8 cellular contexts compared by ENCODE assay signal in genomic region chr5:147509710-147510651, GRCh38. TPM values are rescaled to one million over a fixed set of nuclear protein-coding genes. Genes with fewer than 3 reads are reported as not detected.
DNase-seq lines count a peak whose midpoint lies in the region; ATAC-seq, FAIRE-seq and TF ChIP-seq lines count a peak whose summit lies in the region.

Gene DPYSL3, minus strand, starts transcription at chr5:147510068. Its CDS starts 210 bp downstream, at chr5:147509858.

- H3K36me3 ChIP-seq in endothelial cell of umbilical vein (ENCODE audit: control insufficient read depth in 2 of 2, extremely low read depth in 1 of 2, insufficient read depth in 2 of 2, low read length in 2 of 2) (no peaks in the 10 kb centered on the region), suprapubic skin (no peaks in the 10 kb centered on the region)

- no TSS peak for BruUV-seq in endothelial cell of umbilical vein (replicated peaks; lab: Mats Ljungman, UMichigan)

- peak; percentile 24 for TF ChIP-seq EP300 in suprapubic skin (IDR thresholded peaks at IDR 0.05)

- intact Hi-C loops in endothelial cell of umbilical vein (cut with micrococcal nuclease) = loop anchor here (1.0 to 10.0 kb wide), 6 partner anchors 12 to 875 kb away; partner anchors contain the start of gene FBXO38

- TF ChIP-seq POLR2A in endothelial cell of umbilical vein (IDR thresholded peaks at IDR 0.05; ENCODE audit: low read depth, low read length) (peak; percentile 60), suprapubic skin (IDR thresholded peaks at IDR 0.05) (peak in 1 of 2 donors; percentile 65)

- H3K9me1 ChIP-seq in endothelial cell of umbilical vein (replicated peaks; ENCODE audit: control insufficient read depth, extremely low read depth, insufficient read depth, low read length) = no peaks in the 10 kb centered on the region

- H3K27ac ChIP-seq in C4-2B = peak within 1 kb of the TSS; percentile 48
- peak within 1 kb of the TSS; percentile 67 for H3K27ac ChIP-seq in endothelial cell of umbilical vein (ENCODE audit: insufficient read depth, low read depth, low read length)
- H3K27ac ChIP-seq in suprapubic skin = peak within 1 kb of the TSS; percentile 56

- dilution Hi-C loops in endothelial cell of umbilical vein (cut with MboI; ENCODE audit: extremely low pct_ligation_motif_present, low sequenced_read_pairs) = no loop called here

- 4% methylated on average over 34 of the region's 66 CpGs for WGBS in suprapubic skin

- H3K27me3 ChIP-seq in endothelial cell of umbilical vein (ENCODE audit: control insufficient read depth in 2 of 2, insufficient read depth in 2 of 2, low read length in 2 of 2) = no peaks in the 10 kb centered on the region
- peaks cover 11% of the 10 kb centered on the region for H3K27me3 ChIP-seq in suprapubic skin

- no peaks in the 10 kb centered on the region for H3K9me3 ChIP-seq in endothelial cell of umbilical vein (replicated peaks; ENCODE audit: control insufficient read depth, insufficient read depth, low read length)
- no peaks in the 10 kb centered on the region for H3K9me3 ChIP-seq in suprapubic skin

- H3K4me1 ChIP-seq in endothelial cell of umbilical vein (ENCODE audit: control insufficient read depth, extremely low read depth, insufficient read depth, low read length) (peaks cover 26% of the 10 kb centered on the region), suprapubic skin (peaks cover 14% of the 10 kb centered on the region)

- DNase-seq in HFF-Myc (ENCODE audit: extremely low read depth, low read depth) (no peak), SHP77 treated with DMSO at 0.1 percent for 48 hours (lab: John Stamatoyannopoulos, UW) (peak; percentile 65), endothelial cell of umbilical vein (ENCODE audit: low read depth, low spot score) (peak; percentile 90), lung microvascular endothelial cell (ENCODE audit: low read depth in 2 of 2) (peak; percentile 84 to 89), suprapubic skin (ENCODE audit: low spot score in 2 of 2) (peak; percentile 87 to 88)

- peak; percentile 56 for FAIRE-seq in endothelial cell of umbilical vein (lab: Jason Lieb, UNC)

- ATAC-seq in HG03439 (IDR thresholded peaks at IDR 0.05; ENCODE audit: unreplicated experiment) (no peak), GM19035 (IDR thresholded peaks at IDR 0.05; ENCODE audit: unreplicated experiment) (no peak)

- H3K4me2 ChIP-seq in endothelial cell of umbilical vein (ENCODE audit: insufficient read depth, low read length) = peak within 1 kb of the TSS; percentile 95

- H3K79me2 ChIP-seq in endothelial cell of umbilical vein (ENCODE audit: control insufficient read depth, insufficient read depth, low read length) = peaks cover 42% of the 10 kb centered on the region

- CTCF ChIA-PET in endothelial cell of umbilical vein (lab: Charles Lee) = interaction anchor here (0.7 to 3.1 kb wide), 14 partner anchors 23 to 68 kb away, joined by 3 to 39 read pairs (median 5); no protein-coding TSS in a partner anchor

- H4K20me1 ChIP-seq in endothelial cell of umbilical vein (replicated peaks; ENCODE audit: control insufficient read depth, extremely low read depth, insufficient read depth, low read length) = no peaks in the 10 kb centered on the region

- H2AFZ ChIP-seq in endothelial cell of umbilical vein (ENCODE audit: low read depth, low read length) = peak within 1 kb of the TSS; percentile 76

- peak; percentile 44 for TF ChIP-seq CTCF in C4-2B (conservative IDR thresholded peaks at IDR 0.05)
- peak; percentile 10 for TF ChIP-seq CTCF in HFF-Myc (IDR thresholded peaks at IDR 0.05; ENCODE audit: low read depth, low read length, missing control alignments)
- peak; percentile 25 to 55 for TF ChIP-seq CTCF in endothelial cell of umbilical vein (IDR thresholded peaks at IDR 0.05; ENCODE audit: extremely low read depth in 1 of 2, insufficient read depth in 1 of 2, low read depth in 1 of 2, low read length in 2 of 2)
- no peak for TF ChIP-seq CTCF in suprapubic skin (IDR thresholded peaks at IDR 0.05)

- POLR2A ChIA-PET in endothelial cell of umbilical vein (lab: Charles Lee) = no interaction called here

- peak within 1 kb of the TSS; percentile 83 for H3K9ac ChIP-seq in endothelial cell of umbilical vein (replicated peaks; ENCODE audit: extremely low read depth, insufficient read depth, low read length)

- H3K4me3 ChIP-seq in HFF-Myc (replicated peaks; ENCODE audit: low read depth, low read length) (peak within 1 kb of the TSS; percentile 90), endothelial cell of umbilical vein (replicated peaks in 1 of 3; ENCODE audit: insufficient read depth in 1 of 3, low read depth in 1 of 3, low read length in 3 of 3) (peak within 1 kb of the TSS; percentile 46 to 85 (median 79)), suprapubic skin (peak within 1 kb of the TSS; percentile 65)

TF ChIP-seq in endothelial cell of umbilical vein, 7 proteins besides CTCF, POLR2A, EP300 and RAD21:
- TF ChIP-seq POLR2AphosphoS5 (IDR thresholded peaks at IDR 0.05; ENCODE audit: insufficient read depth, low read depth, low read length) (peak; percentile 81), MYC (IDR thresholded peaks at IDR 0.05; ENCODE audit: low read depth, low read length) (no peak), FOS (IDR thresholded peaks at IDR 0.05; ENCODE audit: borderline replicate concordance, insufficient read depth, low read length) (peak; percentile 27), GATA2 (IDR thresholded peaks at IDR 0.05; ENCODE audit: insufficient read depth, insufficient read length, low read depth, low read length) (no peak), JUN (IDR thresholded peaks at IDR 0.05; ENCODE audit: borderline replicate concordance, insufficient read depth, insufficient read length, low read depth) (no peak)
TF ChIP-seq in endothelial cell of umbilical vein: peak in this region for 2.

RNA-seq across cellular contexts. Expression of gene DPYSL3, which starts in this region (rescaled TPM):
- 142 and 146 TPM in 2 replicates for total RNA-seq in endothelial cell of umbilical vein
- 80.3 and 81.6 TPM in 2 replicates for polyA plus RNA-seq in endothelial cell of umbilical vein
- polyA plus RNA-seq in endothelial cell of umbilical vein (2011; cell fraction: cytosol; rRNA removed) = 88.1 and 93.4 TPM in 2 replicates
- 165 and 213 TPM in 2 replicates for polyA plus RNA-seq in endothelial cell of umbilical vein (2011; cell fraction: nucleus; rRNA removed)
- polyA plus RNA-seq in endothelial cell of umbilical vein (2012) = 70.9 and 78.2 TPM in 2 replicates
- polyA minus RNA-seq in endothelial cell of umbilical vein = 154 and 180 TPM in 2 replicates
- not detected for polyA minus RNA-seq in endothelial cell of umbilical vein (2011; cell fraction: cytosol; rRNA and poly(A)+ RNA removed)
- 111 and 158 TPM in 2 replicates for polyA minus RNA-seq in endothelial cell of umbilical vein (2011; cell fraction: nucleus; rRNA and poly(A)+ RNA removed)
- total RNA-seq in lung microvascular endothelial cell = 11.3 and 35.1 TPM in 2 replicates
- total RNA-seq in suprapubic skin = 10 to 100 TPM; 12.0 to 22.2 (median 16.6) TPM

Comparison
In these comparisons a context has a peak if more than half of its experiments do, and no peak if none do; other contexts are left out.
1. CTCF ChIP-seq: peak in C4-2B (single experiment), HFF-Myc (single experiment) and endothelial cell of umbilical vein (2 of 2); none in suprapubic skin (0 of 2).
2. Peak in every context shown above with its lines, with median percentiles within 50 percentile points of each other: H3K27ac ChIP-seq and H3K4me3 ChIP-seq.